Comparison of ENCODE assay signal across 1 cellular context in genomic region chr9:112162644-112163413, GRCh38.
TF ChIP-seq lines count a peak whose summit lies in the region.

No MANE protein-coding gene starts in this region.

TF ChIP-seq in HepG2, 621 proteins besides CTCF, POLR2A, EP300 and RAD21 (continued from another document):
- no peak for TF ChIP-seq E2F5 (CRISPR knock-in tag; conservative IDR thresholded peaks at IDR 0.05)
- TF ChIP-seq ADNP (CRISPR knock-in tag; IDR thresholded peaks at IDR 0.05), result 0 out of 2 replicates have a peak, but pooled peaks have one; percentile 27
- 0 out of 2 replicates have a peak, but pooled peaks have one; percentile 15 for TF ChIP-seq HNF1A (IDR thresholded peaks at IDR 0.05; ENCODE audit: low read depth)
- TF ChIP-seq HNF1A (CRISPR knock-in tag; IDR thresholded peaks at IDR 0.05; ENCODE audit: borderline replicate concordance), result no peak
- TF ChIP-seq MAF1 (CRISPR knock-in tag; IDR thresholded peaks at IDR 0.05; ENCODE audit: borderline replicate concordance), result no peak
- no peak for TF ChIP-seq KIAA2018 (CRISPR knock-in tag; IDR thresholded peaks at IDR 0.05; ENCODE audit: borderline replicate concordance)
- TF ChIP-seq NR2F6 (IDR thresholded peaks at IDR 0.05), result no peak
- 0 out of 2 replicates have a peak, but pooled peaks have one; percentile 14 for TF ChIP-seq NR2F6 (CRISPR knock-in tag; IDR thresholded peaks at IDR 0.05)
- TF ChIP-seq CHCHD3 (CRISPR knock-in tag; IDR thresholded peaks at IDR 0.05), result no peak
- TF ChIP-seq ZNF770 (CRISPR knock-in tag; IDR thresholded peaks at IDR 0.05), result peak; percentile 98
TF ChIP-seq in HepG2: peak in this region for 5.
